ENCODE assay signal across 16 cellular contexts in genomic region chr2:20877944-20878343, GRCh38.
"Had no signal": no experiment of that assay in that cellular context is flagged by ENCODE, and none has a peak within 500 bp of the region (broad histone marks: within the 10 kb centered on the region; RNA-seq: fewer than 3 reads in every experiment).

No MANE protein-coding gene starts in this region.

- H3K4me3 Mint-ChIP-seq: activated CD4-positive, alpha-beta T cell treated with anti-CD3 and anti-CD28 coated beads, Interleukin-2, amount 10 ng/mL, durations not matched to agents 7 days and 5 days; memory B cell; naive thymus-derived CD8-positive, alpha-beta T cell had no signal

- DNase-seq: activated CD4-positive, alpha-beta T cell treated with anti-CD3 and anti-CD28 coated beads, Interleukin-2, amount 10 ng/mL, durations not matched to agents 7 days and 5 days; activated CD4-positive, CD25-positive, alpha-beta regulatory T cell; activated naive CD4-positive, alpha-beta T cell treated with Interleukin-2 at 50 U/mL for 16 hours; activated T-cell treated with anti-CD3 and anti-CD28 coated beads for 4 hours; body of pancreas; effector CD8-positive, alpha-beta T cell; gastrocnemius medialis; heart right ventricle; mucosa of descending colon; naive thymus-derived CD8-positive, alpha-beta T cell; retina; stimulated activated CD4-positive, alpha-beta T cell treated with anti-CD3 and anti-CD28 coated beads, Interleukin-4, amount 100 ng/mL, for 1 hour; stimulated activated naive CD4-positive, alpha-beta T cell; transverse colon had no signal

- H3K4me1 ChIP-seq: body of pancreas, gastrocnemius medialis, SJSA1, transverse colon had no signal

- H3K9me3 ChIP-seq: gastrocnemius medialis, mucosa of descending colon, SJSA1, transverse colon had no signal

- H3K4me3 ChIP-seq: body of pancreas, gastrocnemius medialis, heart right ventricle, mucosa of descending colon, SJSA1, transverse colon had no signal

- H3K9me3 Mint-ChIP-seq: activated CD4-positive, alpha-beta T cell treated with anti-CD3 and anti-CD28 coated beads, Interleukin-2, amount 10 ng/mL, durations not matched to agents 7 days and 5 days had no signal

- H3K36me3 ChIP-seq: gastrocnemius medialis, heart right ventricle, SJSA1, transverse colon had no signal

- H3K4me1 Mint-ChIP-seq: activated CD4-positive, alpha-beta T cell treated with anti-CD3 and anti-CD28 coated beads, Interleukin-2, amount 10 ng/mL, durations not matched to agents 7 days and 5 days; memory B cell had no signal

- H3K27ac Mint-ChIP-seq: activated CD4-positive, alpha-beta T cell treated with anti-CD3 and anti-CD28 coated beads, Interleukin-2, amount 10 ng/mL, durations not matched to agents 7 days and 5 days; memory B cell; naive thymus-derived CD8-positive, alpha-beta T cell had no signal

- H3K27ac ChIP-seq: body of pancreas, gastrocnemius medialis, heart right ventricle, SJSA1, transverse colon had no signal

- H3K27me3 ChIP-seq: body of pancreas, gastrocnemius medialis, heart right ventricle, SJSA1, transverse colon had no signal
